Comparison of ENCODE assay signal across 14 cellular contexts in the genomic region with DNA sequence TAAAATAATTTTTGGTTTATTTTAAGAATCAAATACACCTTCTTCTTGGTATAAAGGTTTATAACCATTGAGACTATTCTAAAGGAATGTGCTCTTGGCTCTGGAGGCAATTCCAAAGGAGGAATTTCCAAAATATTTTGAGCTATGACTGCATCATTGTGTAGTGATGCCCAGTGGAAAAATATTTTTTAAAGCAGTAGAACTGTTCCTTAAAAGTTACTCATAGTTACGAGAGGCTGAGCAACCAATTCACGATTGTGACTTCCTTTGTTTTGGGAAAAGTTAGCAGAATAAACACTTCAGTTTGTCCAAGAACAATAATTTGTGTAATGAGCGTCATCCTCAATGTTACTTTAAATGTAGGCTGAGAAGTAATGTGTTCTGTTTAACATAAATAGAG.
DNase-seq lines count a peak whose midpoint lies in the region; ATAC-seq and TF ChIP-seq lines count a peak whose summit lies in the region.
"Had no signal": no experiment of that assay in that cellular context is flagged by ENCODE, and none has a peak within 500 bp of the region (broad histone marks: within the 10 kb centered on the region; RNA-seq: fewer than 3 reads in every experiment).

No MANE protein-coding gene starts in this region.

- H3K27me3 ChIP-seq in body of pancreas = no peaks in the 10 kb centered on the region
- H3K27me3 ChIP-seq in aorta (ENCODE audit: control insufficient read depth in 1 of 2, insufficient read depth in 2 of 2, low read length in 1 of 2) = no peaks in the 10 kb centered on the region
- no peaks in the 10 kb centered on the region for H3K27me3 ChIP-seq in BE2C
- H3K27me3 ChIP-seq: thyroid gland had no signal

- no peak for DNase-seq in Right ventricle myocardium superior
- no peak for DNase-seq in Right ventricle myocardium inferior (ENCODE audit: missing footprints)
- no peak for DNase-seq in body of pancreas
- peak; percentile 50 for DNase-seq in hepatic stellate cell (ENCODE audit: low spot score)
- no peak for DNase-seq in aorta
- no peak for DNase-seq in BE2C
- DNase-seq: activated T-cell treated with anti-CD3 and anti-CD28 coated beads, Interleukin-2, amount 50 U/mL, for 48 hours; NCI-H1105; SHP77; T-helper 9 cell; thyroid gland had no signal

- no peaks in the 10 kb centered on the region for H3K36me3 ChIP-seq in body of pancreas (replicated peaks in 1 of 2; ENCODE audit: insufficient read depth in 1 of 2, low read depth in 2 of 2)
- H3K36me3 ChIP-seq in aorta (ENCODE audit: control insufficient read depth in 1 of 2, insufficient read depth in 2 of 2, low read length in 1 of 2) = no peaks in the 10 kb centered on the region
- H3K36me3 ChIP-seq in BE2C = no peaks in the 10 kb centered on the region
- H3K36me3 ChIP-seq: thyroid gland had no signal

- H3K27ac ChIP-seq in body of pancreas (peak overlapping the region in 2 of 4 donors; percentile 14 to 56), aorta (ENCODE audit: low read depth in 1 of 2, low read length in 2 of 2) (peak overlapping the region in 1 of 2 donors; percentile 93)
- H3K27ac ChIP-seq: 22Rv1, thyroid gland had no signal

- H3K4me1 ChIP-seq in body of pancreas = peaks cover 18% of the 10 kb centered on the region
- H3K4me1 ChIP-seq in aorta (ENCODE audit: control insufficient read depth in 1 of 2, insufficient read depth in 2 of 2, low read length in 2 of 2) = peaks cover 1 to 15% of the 10 kb centered on the region in 2 donors
- peaks cover 7% of the 10 kb centered on the region; the same call in 1 of the 2 replicates for H3K4me1 ChIP-seq in BE2C
- H3K4me1 ChIP-seq: thyroid gland had no signal

- ATAC-seq in Right ventricle myocardium superior (ENCODE audit: poor library complexity) (peak; percentile 27), Right ventricle myocardium inferior (no peak), body of pancreas (peak; percentile 68), aorta (ENCODE audit: low FRiP score) (peak; percentile 76), GM18867 (IDR thresholded peaks at IDR 0.05; ENCODE audit: unreplicated experiment) (no peak), HG03039 (IDR thresholded peaks at IDR 0.05; ENCODE audit: unreplicated experiment) (no peak)

- no peak for TF ChIP-seq CTCF in body of pancreas (IDR thresholded peaks at IDR 0.05)
- no peak for TF ChIP-seq CTCF in BE2C (IDR thresholded peaks at IDR 0.05; ENCODE audit: low read depth, low read length)

- WGBS in body of pancreas, 2 donors = 54 to 62% methylated on average over 3 of the region's 3 CpGs
- WGBS in aorta, 2 donors = 2 to 8% methylated on average over 3 of the region's 3 CpGs

- no peak overlapping the region for H3K4me3 ChIP-seq in body of pancreas
- no peak overlapping the region for H3K4me3 ChIP-seq in aorta (ENCODE audit: low read length in 2 of 2)
- no peak overlapping the region for H3K4me3 ChIP-seq in BE2C (ENCODE audit: low read depth, low read length)
- H3K4me3 ChIP-seq: thyroid gland had no signal

- no peaks in the 10 kb centered on the region for H3K9me3 ChIP-seq in body of pancreas
- H3K9me3 ChIP-seq in aorta (ENCODE audit: control insufficient read depth, low read length) = no peaks in the 10 kb centered on the region
- H3K9me3 ChIP-seq in BE2C = no peaks in the 10 kb centered on the region
- H3K9me3 ChIP-seq: thyroid gland had no signal

- no peak for TF ChIP-seq POLR2A in body of pancreas (IDR thresholded peaks at IDR 0.05)

- intact Hi-C loops in Right ventricle myocardium superior (cut with DNase I) = no loop called here
- intact Hi-C loops in Right ventricle myocardium inferior (cut with DNase I) = no loop called here
- intact Hi-C loops in body of pancreas (cut with DNase I) = no loop called here
- intact Hi-C loops in aorta (cut with DNase I) = loop anchor here (2.0 to 5.0 kb wide), 3 partner anchors 71 to 230 kb away; no protein-coding TSS in a partner anchor

Comparison
In these comparisons a context has a peak if more than half of its experiments do, and no peak if none do; other contexts are left out.
1. ATAC-seq: peak in Right ventricle myocardium superior (single experiment), body of pancreas (single experiment) and aorta (single experiment); none in Right ventricle myocardium inferior (single experiment), GM18867 (single experiment) and HG03039 (single experiment).
2. intact Hi-C loops: an anchor here in aorta (2.0 to 5.0 kb wide); none called in Right ventricle myocardium superior, Right ventricle myocardium inferior and body of pancreas.